Comparison of ENCODE assay signal across 10 cellular contexts in the genomic region with DNA sequence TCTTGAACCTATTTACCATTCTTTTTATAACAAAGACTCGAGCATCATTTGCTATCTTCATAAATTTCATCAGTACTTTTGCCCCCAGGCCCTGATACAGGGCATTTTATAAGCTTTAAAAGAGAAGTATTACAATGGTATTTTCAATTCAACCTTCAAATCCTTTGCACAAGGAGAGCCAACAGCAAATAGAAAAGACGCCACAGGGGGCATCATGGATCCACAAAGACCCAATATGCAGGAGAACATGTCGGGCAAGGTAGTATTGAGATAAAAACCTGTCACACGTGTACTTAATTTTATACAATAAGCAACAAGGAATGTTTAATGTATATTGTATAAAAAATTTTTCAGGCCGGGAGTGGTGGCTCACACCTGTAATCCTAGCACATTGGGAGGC. TPM values are rescaled to one million over a fixed set of nuclear protein-coding genes. Genes with fewer than 3 reads are reported as not detected.
DNase-seq lines count a peak whose midpoint lies in the region; ATAC-seq and TF ChIP-seq lines count a peak whose summit lies in the region.
"Had no signal": no experiment of that assay in that cellular context is flagged by ENCODE, and none has a peak within 500 bp of the region (broad histone marks: within the 10 kb centered on the region; RNA-seq: fewer than 3 reads in every experiment).

No MANE protein-coding gene starts in this region.

- H3K36me3 Mint-ChIP-seq in activated CD4-positive, alpha-beta T cell treated with anti-CD3 and anti-CD28 coated beads, Interleukin-2, amount 10 ng/mL, durations not matched to agents 7 days and 5 days (ENCODE audit: low read depth) = peaks cover 52% of the 10 kb centered on the region
- H3K36me3 Mint-ChIP-seq in activated B cell treated with CpG ODN at 0.5 μM for 24 hours (ENCODE audit: low read depth) = peaks cover 49% of the 10 kb centered on the region

- intact Hi-C loops in activated B cell treated with CpG ODN at 0.5 μM for 24 hours (cut with micrococcal nuclease) = loop anchor here (1.0 kb wide), 2 partner anchors 10 to 11 kb away; a partner anchor contains a TSS

- POLR2A ChIA-PET in activated CD4-positive, alpha-beta T cell treated with anti-CD3 and anti-CD28 coated beads, Interleukin-2, amount 10 ng/mL, durations not matched to agents 7 days and 5 days (lab: Charles Lee) = no interaction called here
- POLR2A ChIA-PET in activated B cell treated with CpG ODN at 0.5 μM for 24 hours (lab: Charles Lee) = interaction anchor here (1.0 to 12.5 kb wide), 12 partner anchors 8 to 245 kb away, joined by 3 to 436 read pairs (median 11); a partner anchor contains a TSS

- CTCF ChIA-PET in activated CD4-positive, alpha-beta T cell treated with anti-CD3 and anti-CD28 coated beads, Interleukin-2, amount 10 ng/mL, durations not matched to agents 7 days and 5 days (lab: Charles Lee) = interaction anchor here (0.6 to 1.6 kb wide), 4 partner anchors 29 to 109 kb away, joined by 3 to 5 read pairs (median 4); no protein-coding TSS in a partner anchor
- CTCF ChIA-PET in activated B cell treated with CpG ODN at 0.5 μM for 24 hours (lab: Charles Lee) = interaction anchor here (0.8 to 2.8 kb wide), 8 partner anchors 9 to 87 kb away, joined by 3 to 18 read pairs (median 4); no protein-coding TSS in a partner anchor

- H3K9me3 ChIP-seq in liver (ENCODE audit: control insufficient read depth in 4 of 4, low read length in 3 of 4) (no peaks in the 10 kb centered on the region), subcutaneous abdominal adipose tissue (ENCODE audit: control insufficient read depth in 5 of 5, low read length in 5 of 5) (no peaks in the 10 kb centered on the region)

- ATAC-seq in activated B cell treated with CpG ODN at 0.5 μM for 24 hours (ENCODE audit: low read depth) = no peak

- peak overlapping the region; percentile 82 for H3K27ac Mint-ChIP-seq in activated CD4-positive, alpha-beta T cell treated with anti-CD3 and anti-CD28 coated beads, Interleukin-2, amount 10 ng/mL, durations not matched to agents 7 days and 5 days
- H3K27ac Mint-ChIP-seq in activated B cell treated with CpG ODN at 0.5 μM for 24 hours = peak overlapping the region; percentile 86

- in situ Hi-C loops in KBM-7 (cut with MboI; ENCODE audit: low pct_unique_long_range_greater_than_20kb, low sequenced_read_pairs) = no loop called here

- H3K27ac ChIP-seq in liver (ENCODE audit: low read depth in 1 of 2, low read length in 2 of 2) (peak overlapping the region; percentile 81 to 95), subcutaneous abdominal adipose tissue (ENCODE audit: low read depth, low read length) (peak overlapping the region; percentile 65)

- no peaks in the 10 kb centered on the region for H3K27me3 ChIP-seq in liver (ENCODE audit: control insufficient read depth in 4 of 4, insufficient read depth in 4 of 4, low read length in 3 of 4)
- no peaks in the 10 kb centered on the region for H3K27me3 ChIP-seq in subcutaneous abdominal adipose tissue (ENCODE audit: control insufficient read depth in 5 of 5, insufficient read depth in 4 of 5, low read length in 5 of 5)

- H3K9ac ChIP-seq in liver (ENCODE audit: low read depth in 1 of 2, low read length in 2 of 2) (no peak overlapping the region), subcutaneous abdominal adipose tissue (ENCODE audit: low read length in 5 of 5) (no peak overlapping the region)

- WGBS in liver = 86% methylated on average over 5 of the region's 5 CpGs

- H3K36me3 ChIP-seq in liver (ENCODE audit: control insufficient read depth in 4 of 4, insufficient read depth in 3 of 4, low read depth in 1 of 4, low read length in 3 of 4) (peaks cover 0 to 2% (median 0%) of the 10 kb centered on the region in 4 donors), subcutaneous abdominal adipose tissue (ENCODE audit: control insufficient read depth in 5 of 5, insufficient read depth in 5 of 5, low read length in 5 of 5) (peaks cover 0 to 4% (median 3%) of the 10 kb centered on the region in 5 donors)

- TF ChIP-seq RAD21 in liver (IDR thresholded peaks at IDR 0.05) = no peak

- H3K27me3 Mint-ChIP-seq in activated CD4-positive, alpha-beta T cell treated with anti-CD3 and anti-CD28 coated beads, Interleukin-2, amount 10 ng/mL, durations not matched to agents 7 days and 5 days = no peaks in the 10 kb centered on the region
- no peaks in the 10 kb centered on the region for H3K27me3 Mint-ChIP-seq in activated B cell treated with CpG ODN at 0.5 μM for 24 hours

- H3K4me1 Mint-ChIP-seq in activated CD4-positive, alpha-beta T cell treated with anti-CD3 and anti-CD28 coated beads, Interleukin-2, amount 10 ng/mL, durations not matched to agents 7 days and 5 days = peaks cover 81% of the 10 kb centered on the region
- peaks cover 92% of the 10 kb centered on the region for H3K4me1 Mint-ChIP-seq in activated B cell treated with CpG ODN at 0.5 μM for 24 hours

- DNase-seq in activated CD4-positive, alpha-beta T cell treated with anti-CD3 and anti-CD28 coated beads, Interleukin-2, amount 10 ng/mL, durations not matched to agents 7 days and 5 days = no peak
- no peak for DNase-seq in activated CD4-positive, alpha-beta T cell treated with anti-CD3 and anti-CD28 coated beads, Interleukin-2, amount 50 U/mL, for 4 hours
- DNase-seq in activated B cell treated with CpG ODN at 0.5 μM for 24 hours (no peak), NCI-H2081 treated with DMSO at 0.1 percent for 48 hours (lab: John Stamatoyannopoulos, UW) (no peak), KBM-7 (no peak), amniotic stem cell (lab: John Stamatoyannopoulos, UW) (no peak)

- H3K4me1 ChIP-seq in liver (ENCODE audit: control insufficient read depth in 4 of 4, insufficient read depth in 4 of 4, low read length in 3 of 4) (peaks cover 15 to 60% (median 41%) of the 10 kb centered on the region in 4 donors), subcutaneous abdominal adipose tissue (ENCODE audit: control insufficient read depth in 5 of 5, insufficient read depth in 5 of 5, low read length in 5 of 5) (peaks cover 12 to 76% (median 61%) of the 10 kb centered on the region in 5 donors)

- H3K9me3 Mint-ChIP-seq in activated CD4-positive, alpha-beta T cell treated with anti-CD3 and anti-CD28 coated beads, Interleukin-2, amount 10 ng/mL, durations not matched to agents 7 days and 5 days = no peaks in the 10 kb centered on the region
- H3K9me3 Mint-ChIP-seq in activated B cell treated with CpG ODN at 0.5 μM for 24 hours = no peaks in the 10 kb centered on the region

- H3K4me3 ChIP-seq in liver (ENCODE audit: low read depth in 1 of 3, low read length in 3 of 3) (no peak overlapping the region), subcutaneous abdominal adipose tissue (ENCODE audit: low read depth in 1 of 5, low read length in 5 of 5) (no peak overlapping the region)

- TF ChIP-seq CTCF in activated B cell treated with CpG ODN at 0.5 μM for 24 hours (IDR thresholded peaks at IDR 0.05) (no peak), liver (IDR thresholded peaks at IDR 0.05; ENCODE audit: low read depth, low read length, missing input control) (no peak)

- no peak overlapping the region for H3K4me3 Mint-ChIP-seq in activated CD4-positive, alpha-beta T cell treated with anti-CD3 and anti-CD28 coated beads, Interleukin-2, amount 10 ng/mL, durations not matched to agents 7 days and 5 days
- H3K4me3 Mint-ChIP-seq in activated B cell treated with CpG ODN at 0.5 μM for 24 hours = no peak overlapping the region

TF ChIP-seq in liver, 16 proteins besides CTCF, POLR2A, EP300 and RAD21:
- TF ChIP-seq FOXA2 (IDR thresholded peaks at IDR 0.05) = no peak

RNA-seq across cellular contexts. Expression of a gene that starts 10.2 kb away (rescaled TPM):
- 10 to 100 TPM; 25.8 to 26.0 TPM for total RNA-seq in activated CD4-positive, alpha-beta T cell treated with anti-CD3 and anti-CD28 coated beads, Interleukin-2, amount 10 ng/mL, durations not matched to agents 7 days and 5 days
- 81.2 and 88.6 TPM in 2 replicates for total RNA-seq in activated B cell treated with CpG ODN at 0.5 μM for 24 hours
- 1 to 10 TPM; 1.2 to 7.8 TPM for total RNA-seq in liver
- polyA plus RNA-seq in liver = 1 to 10 TPM; 2.2 to 6.1 TPM

RNA-seq across cellular contexts. Expression of a gene that starts 44.7 kb away (rescaled TPM):
- under 1 TPM; 0.27 to 0.67 TPM for total RNA-seq in activated CD4-positive, alpha-beta T cell treated with anti-CD3 and anti-CD28 coated beads, Interleukin-2, amount 10 ng/mL, durations not matched to agents 7 days and 5 days
- 0.27 and 0.39 TPM in 2 replicates for total RNA-seq in activated B cell treated with CpG ODN at 0.5 μM for 24 hours
- total RNA-seq in liver = not detected
- polyA plus RNA-seq in liver = not detected
- total RNA-seq: glomerular endothelial cell, mucosa of gallbladder had no signal
